In genomic region chr12:93408813-93409212, GRCh38 we compare ENCODE assay signal across 21 cellular contexts. TPM values are rescaled to one million over a fixed set of nuclear protein-coding genes. Genes with fewer than 3 reads are reported as not detected.
DNase-seq lines count a peak whose midpoint lies in the region; ATAC-seq, FAIRE-seq and TF ChIP-seq lines count a peak whose summit lies in the region.
"Had no signal": no experiment of that assay in that cellular context is flagged by ENCODE, and none has a peak within 500 bp of the region (broad histone marks: within the 10 kb centered on the region; RNA-seq: fewer than 3 reads in every experiment).

No MANE protein-coding gene starts in this region.

- H3K27ac Mint-ChIP-seq in stimulated activated naive B cell treated with anti-CD40 and anti-IgM and Interleukin-4, amounts not matched to agents 10 μg/mL and 1 μg/mL and 100 μg/mL, for 72 hours = peak overlapping the region; percentile 31
- H3K27ac Mint-ChIP-seq: progenitor cell of endocrine pancreas had no signal

- peaks cover 17 to 31% of the 10 kb centered on the region in 2 donors for H3K4me1 Mint-ChIP-seq in stimulated activated naive B cell treated with anti-CD40 and anti-IgM and Interleukin-4, amounts not matched to agents 10 μg/mL and 1 μg/mL and 100 μg/mL, for 72 hours

- in situ Hi-C loops in HepG2 (cut with HindIII; ENCODE audit: extremely low pct_ligation_motif_present, low pct_unique_long_range_greater_than_20kb) = loop anchor here (10.0 kb wide), 1 partner anchor 414 kb away; no protein-coding TSS in a partner anchor

- peaks cover 20% of the 10 kb centered on the region for H4K20me1 ChIP-seq in HepG2 (ENCODE audit: insufficient read depth, low read length)

- H2AFZ ChIP-seq in HepG2 (ENCODE audit: low read length) = no peak overlapping the region

- H3K4me1 ChIP-seq in HepG2 (ENCODE audit: insufficient read depth, low read length) = peaks cover 17% of the 10 kb centered on the region; the same call in 1 of the 2 replicates
- H3K4me1 ChIP-seq in right lobe of liver = peaks cover 0 to 12% (median 5%) of the 10 kb centered on the region in 4 donors

- CTCF ChIA-PET in HepG2 (lab: Yijun Ruan, JAX; ENCODE audit: low intra/inter-chr PET ratio, low total read pairs) = no interaction called here

- TF ChIP-seq RAD21 in HepG2 (CRISPR knock-in tag; IDR thresholded peaks at IDR 0.05) = no peak

- H3K27ac ChIP-seq in HepG2 (ENCODE audit: extremely low read length, insufficient read depth, low read length) (no peak overlapping the region), right lobe of liver (no peak overlapping the region)
- H3K27ac ChIP-seq: skin epidermis, upper lobe of right lung had no signal

- DNase-seq in HepG2 (ENCODE audit: low spot score) = no peak
- DNase-seq in right lobe of liver = no peak
- peak; percentile 45 for DNase-seq in choroid plexus epithelial cell (ENCODE audit: low read depth)
- no peak for DNase-seq in stimulated activated naive B cell treated with anti-CD40 and anti-IgM and Interleukin-4, amounts not matched to agents 10 μg/mL and 1 μg/mL and 100 μg/mL, for 72 hours
- DNase-seq in NCI-H2171 treated with DMSO at 0.1 percent for 48 hours (lab: John Stamatoyannopoulos, UW) = no peak
- no peak for DNase-seq in anterior cingulate cortex (lab: John Stamatoyannopoulos, UW)
- no peak for DNase-seq in D721Med (ENCODE audit: insufficient read length, low spot score)
- DNase-seq: activated gamma-delta T cell treated with Interleukin-2 at 50 U/mL for 16 hours; left cardiac atrium; NCI-H187; NCI-H226; NCI-H774; PC-3; SHP77; stimulated activated CD4-positive, alpha-beta T cell treated with anti-CD3 and anti-CD28 coated beads, Interleukin-2, amount 100 ng/mL, for 48 hours; upper lobe of right lung had no signal

- H3K9me3 ChIP-seq in HepG2 (ENCODE audit: low read length) (no peaks in the 10 kb centered on the region), right lobe of liver (no peaks in the 10 kb centered on the region)
- H3K9me3 ChIP-seq: upper lobe of right lung had no signal

- peaks cover 3 to 32% of the 10 kb centered on the region in 2 experiments for H3K36me3 ChIP-seq in HepG2 (replicated peaks in 1 of 2; ENCODE audit: control insufficient read depth in 1 of 2, insufficient read depth in 2 of 2, low read length in 2 of 2)
- H3K36me3 ChIP-seq in right lobe of liver = peaks cover 0 to 8% (median 0%) of the 10 kb centered on the region in 4 donors

- no peaks in the 10 kb centered on the region for H3K9me3 Mint-ChIP-seq in stimulated activated naive B cell treated with anti-CD40 and anti-IgM and Interleukin-4, amounts not matched to agents 10 μg/mL and 1 μg/mL and 100 μg/mL, for 72 hours

- no peak for ATAC-seq in HepG2
- no peak for ATAC-seq in right lobe of liver
- 0 out of 3 replicates have a peak, but pooled peaks have one; percentile 1 for ATAC-seq in SK-N-SH treated with all-trans-retinoic acid at 6 μM for 48 hours
- ATAC-seq in stimulated activated naive B cell treated with anti-CD40 and anti-IgM and Interleukin-4, amounts not matched to agents 10 μg/mL and 1 μg/mL and 100 μg/mL, for 72 hours (replicated peaks) = no peak
- ATAC-seq: K562, left cardiac atrium, upper lobe of right lung had no signal

- no peak for TF ChIP-seq CTCF in HepG2 (CRISPR knock-in tag; IDR thresholded peaks at IDR 0.05)
- TF ChIP-seq CTCF in right lobe of liver (IDR thresholded peaks at IDR 0.05) = no peak
- TF ChIP-seq CTCF in choroid plexus epithelial cell (conservative IDR thresholded peaks at IDR 0.05; ENCODE audit: low read depth, low read length) = no peak
- TF ChIP-seq CTCF in D721Med (IDR thresholded peaks at IDR 0.05; ENCODE audit: insufficient read depth, missing control alignments) = no peak

- POLR2A ChIA-PET in HepG2 (lab: Yijun Ruan, JAX) = no interaction called here

- TF ChIP-seq EP300 in HepG2 (IDR thresholded peaks at IDR 0.05; ENCODE audit: low read depth in 2 of 2, low read length in 2 of 2) (no peak), HepG2 (CRISPR knock-in tag; IDR thresholded peaks at IDR 0.05; ENCODE audit: borderline replicate concordance) (no peak)

- H3K36me3 Mint-ChIP-seq in stimulated activated naive B cell treated with anti-CD40 and anti-IgM and Interleukin-4, amounts not matched to agents 10 μg/mL and 1 μg/mL and 100 μg/mL, for 72 hours = peaks cover 31 to 54% of the 10 kb centered on the region in 2 donors

- no peak for TF ChIP-seq POLR2A in HepG2 (IDR thresholded peaks at IDR 0.05; ENCODE audit: insufficient read depth in 1 of 2, low read depth in 2 of 2, low read length in 2 of 2)
- TF ChIP-seq POLR2A in right lobe of liver (IDR thresholded peaks at IDR 0.05) = no peak

- peak; percentile 28 for FAIRE-seq in HepG2 (lab: Jason Lieb, UNC)
- FAIRE-seq in D721Med (lab: Jason Lieb, UNC) = no peak
- FAIRE-seq: colon, K562 had no signal

- intact Hi-C loops in HepG2 (cut with micrococcal nuclease; ENCODE audit: unreplicated experiment) (no loop called here), right lobe of liver (cut with DNase I) (no loop called here)

- H3K4me2 ChIP-seq in HepG2 (ENCODE audit: low read depth, low read length) = no peak overlapping the region

- BruUV-seq in HepG2 (replicated peaks; lab: Mats Ljungman, UMichigan) = no TSS peak

- H3K27me3 Mint-ChIP-seq in stimulated activated naive B cell treated with anti-CD40 and anti-IgM and Interleukin-4, amounts not matched to agents 10 μg/mL and 1 μg/mL and 100 μg/mL, for 72 hours = no peaks in the 10 kb centered on the region
- H3K27me3 Mint-ChIP-seq: progenitor cell of endocrine pancreas had no signal

- H3K9ac ChIP-seq in HepG2 (ENCODE audit: insufficient read depth, low read depth, low read length) = no peak overlapping the region

- H3K27me3 ChIP-seq in HepG2 (ENCODE audit: control insufficient read depth in 1 of 2, insufficient read depth in 2 of 2, low read length in 2 of 2) = no peaks in the 10 kb centered on the region
- no peaks in the 10 kb centered on the region for H3K27me3 ChIP-seq in right lobe of liver
- H3K27me3 ChIP-seq: upper lobe of right lung had no signal

- H3K79me2 ChIP-seq in HepG2 (ENCODE audit: insufficient read depth, low read length) = peaks cover 36% of the 10 kb centered on the region

- H3K4me3 Mint-ChIP-seq in stimulated activated naive B cell treated with anti-CD40 and anti-IgM and Interleukin-4, amounts not matched to agents 10 μg/mL and 1 μg/mL and 100 μg/mL, for 72 hours = no peak overlapping the region

- H3K4me3 ChIP-seq in HepG2 (replicated peaks in 1 of 3; ENCODE audit: insufficient read depth in 1 of 3, low read depth in 2 of 3, low read length in 3 of 3) (no peak overlapping the region), right lobe of liver (no peak overlapping the region), choroid plexus epithelial cell (ENCODE audit: low read depth, low read length) (no peak overlapping the region)
- H3K4me3 ChIP-seq: K562, skin epidermis, upper lobe of right lung had no signal

RNA-seq across cellular contexts. Expression of gene NUDT4, which starts 31.1 kb away (rescaled TPM):
- total RNA-seq in HepG2 (2016; rRNA removed; fragmentation: Illumina TruSeq; extraction: Trizol) (70.1 and 94.9 TPM in 2 replicates), right lobe of liver (10 to 100 TPM; 13.1 to 23.1 (median 20.3) TPM)
- 9.2 and 11.1 TPM in 2 replicates for total RNA-seq in HepG2 (2016; cell fraction: cytosol; rRNA removed; fragmentation: Illumina TruSeq; extraction: Trizol; ENCODE audit: low read depth)
- 73.4 and 86.7 TPM in 2 replicates for total RNA-seq in HepG2 (2016; cell fraction: insoluble cytoplasmic fraction; rRNA removed; fragmentation: Illumina TruSeq; extraction: Trizol)
- total RNA-seq in HepG2 (2016; cell fraction: membrane; rRNA removed; fragmentation: Illumina TruSeq; extraction: Trizol) = 63.9 and 68.4 TPM in 2 replicates
- total RNA-seq in HepG2 (2016; cell fraction: nucleus; rRNA removed; fragmentation: Illumina TruSeq; extraction: Trizol) = 56.8 and 60.7 TPM in 2 replicates
- 25.8 and 37.3 TPM in 2 replicates for polyA plus RNA-seq in HepG2 (2011; rRNA removed)
- 17.4 and 24.1 TPM in 2 replicates for polyA plus RNA-seq in HepG2 (2011; cell fraction: cytosol; rRNA removed)
- polyA plus RNA-seq in HepG2 (2011; cell fraction: nucleus; rRNA removed) = 7.0 and 9.4 TPM in 2 replicates
- 38.9 and 48.2 TPM in 2 replicates for polyA plus RNA-seq in HepG2 (2012)
- polyA plus RNA-seq in HepG2 (2016; cell fraction: cytosol; fragmentation: Illumina TruSeq; extraction: Trizol; ENCODE audit: low read depth) = 8.6 and 16.4 TPM in 2 replicates
- polyA plus RNA-seq in HepG2 (2016; cell fraction: insoluble cytoplasmic fraction; fragmentation: Illumina TruSeq; extraction: Trizol; ENCODE audit: low read depth) = 138 and 142 TPM in 2 replicates
- polyA plus RNA-seq in HepG2 (2016; cell fraction: membrane; fragmentation: Illumina TruSeq; extraction: Trizol; ENCODE audit: low read depth) = 51.0 and 63.1 TPM in 2 replicates
- 102 and 103 TPM in 2 replicates for polyA plus RNA-seq in HepG2 (2016; cell fraction: nucleus; fragmentation: Illumina TruSeq; extraction: Trizol; ENCODE audit: insufficient read depth, low read depth)
- polyA minus RNA-seq in HepG2 (2011; rRNA and poly(A)+ RNA removed; ENCODE audit: low replicate concordance) = 7.4 and 17.4 TPM in 2 replicates
- polyA minus RNA-seq in HepG2 (2011; cell fraction: cytosol; rRNA and poly(A)+ RNA removed) = 36.7 and 37.5 TPM in 2 replicates
- 27.8 and 32.6 TPM in 2 replicates for polyA minus RNA-seq in HepG2 (2011; cell fraction: nucleus; rRNA and poly(A)+ RNA removed)

RNA-seq across cellular contexts. Expression of gene UBE2N, which starts 32.9 kb away (rescaled TPM):
- total RNA-seq in HepG2 (2016; rRNA removed; fragmentation: Illumina TruSeq; extraction: Trizol) (197 and 317 TPM in 2 replicates), right lobe of liver (10 to 100 TPM; 22.0 to 36.2 (median 28.6) TPM)
- 43.5 and 43.9 TPM in 2 replicates for total RNA-seq in HepG2 (2016; cell fraction: cytosol; rRNA removed; fragmentation: Illumina TruSeq; extraction: Trizol; ENCODE audit: low read depth)
- total RNA-seq in HepG2 (2016; cell fraction: insoluble cytoplasmic fraction; rRNA removed; fragmentation: Illumina TruSeq; extraction: Trizol) = 195 and 339 TPM in 2 replicates
- 74.6 and 87.2 TPM in 2 replicates for total RNA-seq in HepG2 (2016; cell fraction: membrane; rRNA removed; fragmentation: Illumina TruSeq; extraction: Trizol)
- 66.6 and 69.2 TPM in 2 replicates for total RNA-seq in HepG2 (2016; cell fraction: nucleus; rRNA removed; fragmentation: Illumina TruSeq; extraction: Trizol)
- polyA plus RNA-seq in HepG2 (2011; rRNA removed) = 179 and 188 TPM in 2 replicates
- polyA plus RNA-seq in HepG2 (2011; cell fraction: cytosol; rRNA removed) = 71.4 and 85.0 TPM in 2 replicates
- 21.6 and 30.5 TPM in 2 replicates for polyA plus RNA-seq in HepG2 (2011; cell fraction: nucleus; rRNA removed)
- polyA plus RNA-seq in HepG2 (2012) = 160 and 165 TPM in 2 replicates
- 41.1 and 43.9 TPM in 2 replicates for polyA plus RNA-seq in HepG2 (2016; cell fraction: cytosol; fragmentation: Illumina TruSeq; extraction: Trizol; ENCODE audit: low read depth)
- 331 and 351 TPM in 2 replicates for polyA plus RNA-seq in HepG2 (2016; cell fraction: insoluble cytoplasmic fraction; fragmentation: Illumina TruSeq; extraction: Trizol; ENCODE audit: low read depth)
- polyA plus RNA-seq in HepG2 (2016; cell fraction: membrane; fragmentation: Illumina TruSeq; extraction: Trizol; ENCODE audit: low read depth) = 56.6 and 65.4 TPM in 2 replicates
- polyA plus RNA-seq in HepG2 (2016; cell fraction: nucleus; fragmentation: Illumina TruSeq; extraction: Trizol; ENCODE audit: insufficient read depth, low read depth) = 115 and 117 TPM in 2 replicates
- polyA minus RNA-seq in HepG2 (2011; rRNA and poly(A)+ RNA removed; ENCODE audit: low replicate concordance) = 45.7 and 70.5 TPM in 2 replicates
- polyA minus RNA-seq in HepG2 (2011; cell fraction: cytosol; rRNA and poly(A)+ RNA removed) = 70.3 and 70.8 TPM in 2 replicates
- polyA minus RNA-seq in HepG2 (2011; cell fraction: nucleus; rRNA and poly(A)+ RNA removed) = 23.6 and 30.6 TPM in 2 replicates

RNA-seq across cellular contexts. Expression of gene MRPL42, which starts 58.5 kb away (rescaled TPM):
- total RNA-seq in HepG2 (2016; rRNA removed; fragmentation: Illumina TruSeq; extraction: Trizol) (148 and 224 TPM in 2 replicates), right lobe of liver (10 to 100 TPM; 25.8 to 44.5 (median 32.1) TPM)
- total RNA-seq in HepG2 (2016; cell fraction: cytosol; rRNA removed; fragmentation: Illumina TruSeq; extraction: Trizol; ENCODE audit: low read depth) = 63.1 and 69.4 TPM in 2 replicates
- total RNA-seq in HepG2 (2016; cell fraction: insoluble cytoplasmic fraction; rRNA removed; fragmentation: Illumina TruSeq; extraction: Trizol) = 148 and 233 TPM in 2 replicates
- 119 and 120 TPM in 2 replicates for total RNA-seq in HepG2 (2016; cell fraction: membrane; rRNA removed; fragmentation: Illumina TruSeq; extraction: Trizol)
- total RNA-seq in HepG2 (2016; cell fraction: nucleus; rRNA removed; fragmentation: Illumina TruSeq; extraction: Trizol) = 72.3 and 83.9 TPM in 2 replicates
- 75.4 and 93.3 TPM in 2 replicates for polyA plus RNA-seq in HepG2 (2011; rRNA removed)
- polyA plus RNA-seq in HepG2 (2011; cell fraction: cytosol; rRNA removed) = 44.4 and 77.9 TPM in 2 replicates
- polyA plus RNA-seq in HepG2 (2011; cell fraction: nucleus; rRNA removed) = 21.4 and 32.1 TPM in 2 replicates
- polyA plus RNA-seq in HepG2 (2012) = 77.4 and 156 TPM in 2 replicates
- 62.5 and 71.1 TPM in 2 replicates for polyA plus RNA-seq in HepG2 (2016; cell fraction: cytosol; fragmentation: Illumina TruSeq; extraction: Trizol; ENCODE audit: low read depth)
- polyA plus RNA-seq in HepG2 (2016; cell fraction: insoluble cytoplasmic fraction; fragmentation: Illumina TruSeq; extraction: Trizol; ENCODE audit: low read depth) = 198 and 212 TPM in 2 replicates
- 87.3 and 92.4 TPM in 2 replicates for polyA plus RNA-seq in HepG2 (2016; cell fraction: membrane; fragmentation: Illumina TruSeq; extraction: Trizol; ENCODE audit: low read depth)
- 78.8 and 79.9 TPM in 2 replicates for polyA plus RNA-seq in HepG2 (2016; cell fraction: nucleus; fragmentation: Illumina TruSeq; extraction: Trizol; ENCODE audit: insufficient read depth, low read depth)
- 23.0 and 26.1 TPM in 2 replicates for polyA minus RNA-seq in HepG2 (2011; rRNA and poly(A)+ RNA removed; ENCODE audit: low replicate concordance)
- 48.1 and 52.1 TPM in 2 replicates for polyA minus RNA-seq in HepG2 (2011; cell fraction: cytosol; rRNA and poly(A)+ RNA removed)
- 61.4 and 110 TPM in 2 replicates for polyA minus RNA-seq in HepG2 (2011; cell fraction: nucleus; rRNA and poly(A)+ RNA removed)
